Comparison of ENCODE assay signal across 26 cellular contexts in genomic region chr11:125924384-125925007, GRCh38. TPM values are rescaled to one million over a fixed set of nuclear protein-coding genes. Genes with fewer than 3 reads are reported as not detected.
A peak's percentile ranks its signal among the peaks of the same experiment; 100 is the strongest.
DNase-seq lines count a peak whose midpoint lies in the region; ATAC-seq, FAIRE-seq and TF ChIP-seq lines count a peak whose summit lies in the region.
"Had no signal": no experiment of that assay in that cellular context is flagged by ENCODE, and none has a peak within 500 bp of the region (broad histone marks: within the 10 kb centered on the region; RNA-seq: fewer than 3 reads in every experiment).

No MANE protein-coding gene starts in this region.

- H3K9me3 ChIP-seq in HepG2 (ENCODE audit: low read length) = no peaks in the 10 kb centered on the region
- H3K9me3 ChIP-seq in right lobe of liver = no peaks in the 10 kb centered on the region
- H3K9me3 ChIP-seq in upper lobe of right lung = no peaks in the 10 kb centered on the region
- H3K9me3 ChIP-seq: A549; BE2C; BLaER1 treated with 17β-estradiol and CSF1 and Interleukin-3, amounts not matched to agents 10 nM and 100 nM had no signal

- H3K9ac ChIP-seq in HepG2 (ENCODE audit: insufficient read depth, low read depth, low read length) = no peak overlapping the region
- H3K9ac ChIP-seq: BLaER1 treated with 17β-estradiol and CSF1 and Interleukin-3, amounts not matched to agents 10 nM and 100 nM had no signal

- DNase-seq in HepG2 (ENCODE audit: low spot score) (no peak), right lobe of liver (no peak), left colon (no peak), osteocyte (ENCODE audit: extremely low spot score, unreplicated experiment) (peak; percentile 73), upper lobe of right lung (peak; percentile 23), immature natural killer cell (no peak), H7 (no peak)
- no peak for DNase-seq in central memory CD4-positive, alpha-beta T cell
- DNase-seq: 8988T; ACHN; AML-193; BE2C; CD4-positive, alpha-beta T cell; CD8-positive, alpha-beta memory T cell; DMS 273 treated with DMSO at 0.1 percent for 48 hours; DMS79; EL; GDM1; HCEC 1CT had no signal

- TF ChIP-seq RAD21 in HepG2 (CRISPR knock-in tag; IDR thresholded peaks at IDR 0.05) = no peak

- H3K36me3 Mint-ChIP-seq in osteocyte (ENCODE audit: unreplicated experiment) = no peaks in the 10 kb centered on the region
- no peaks in the 10 kb centered on the region for H3K36me3 Mint-ChIP-seq in immature natural killer cell
- H3K36me3 Mint-ChIP-seq: CD14-positive monocyte; CD8-positive, alpha-beta memory T cell had no signal

- H3K27me3 ChIP-seq in HepG2 (ENCODE audit: control insufficient read depth in 1 of 2, insufficient read depth in 2 of 2, low read length in 2 of 2) = no peaks in the 10 kb centered on the region
- no peaks in the 10 kb centered on the region for H3K27me3 ChIP-seq in right lobe of liver
- H3K27me3 ChIP-seq in upper lobe of right lung = no peaks in the 10 kb centered on the region
- no peaks in the 10 kb centered on the region for H3K27me3 ChIP-seq in H7 (ENCODE audit: control insufficient read depth, insufficient read depth, low read length)
- H3K27me3 ChIP-seq: BE2C; BLaER1 treated with 17β-estradiol and CSF1 and Interleukin-3, amounts not matched to agents 10 nM and 100 nM had no signal

- H3K27me3 Mint-ChIP-seq in osteocyte (ENCODE audit: unreplicated experiment) (peaks cover 66% of the 10 kb centered on the region), immature natural killer cell (ENCODE audit: low read depth in 3 of 3) (peaks cover 0 to 14% (median 1%) of the 10 kb centered on the region in 3 donors)

- no peak overlapping the region for H3K27ac ChIP-seq in HepG2 (ENCODE audit: extremely low read length, insufficient read depth, low read length)
- peak overlapping the region in 1 of 3 donors; percentile 48 for H3K27ac ChIP-seq in right lobe of liver
- no peak overlapping the region for H3K27ac ChIP-seq in upper lobe of right lung
- H3K27ac ChIP-seq: A549; BLaER1 treated with 17β-estradiol and CSF1 and Interleukin-3, amounts not matched to agents 10 nM and 100 nM had no signal

- no peaks in the 10 kb centered on the region for H3K79me2 ChIP-seq in HepG2 (ENCODE audit: insufficient read depth, low read length)

- no peak overlapping the region for H2AFZ ChIP-seq in HepG2 (ENCODE audit: low read length)
- H2AFZ ChIP-seq: GM23338 had no signal

- TF ChIP-seq POLR2A in HepG2 (IDR thresholded peaks at IDR 0.05; ENCODE audit: insufficient read depth in 1 of 2, low read depth in 2 of 2, low read length in 2 of 2) (no peak), right lobe of liver (IDR thresholded peaks at IDR 0.05) (no peak)

- no TSS peak for BruUV-seq in HepG2 (replicated peaks; lab: Mats Ljungman, UMichigan)

- CTCF ChIA-PET in HepG2 (lab: Yijun Ruan, JAX; ENCODE audit: low intra/inter-chr PET ratio, low total read pairs) = interaction anchor here (2.2 kb wide), 1 partner anchor 137 kb away, joined by 14 read pairs; the partner anchor contains the start of gene CDON

- no peaks in the 10 kb centered on the region for H3K4me1 Mint-ChIP-seq in osteocyte (ENCODE audit: unreplicated experiment)
- H3K4me1 Mint-ChIP-seq in immature natural killer cell = no peaks in the 10 kb centered on the region
- H3K4me1 Mint-ChIP-seq: CD8-positive, alpha-beta memory T cell had no signal

- no peaks in the 10 kb centered on the region for H3K9me3 Mint-ChIP-seq in osteocyte (ENCODE audit: unreplicated experiment)
- H3K9me3 Mint-ChIP-seq in immature natural killer cell = no peaks in the 10 kb centered on the region
- H3K9me3 Mint-ChIP-seq: CD14-positive monocyte; CD4-positive, alpha-beta T cell; CD8-positive, alpha-beta memory T cell; GM23338 had no signal

- intact Hi-C loops in HepG2 (cut with micrococcal nuclease; ENCODE audit: unreplicated experiment) = loop anchor here (2.0 kb wide), 1 partner anchor 18 kb away; no protein-coding TSS in a partner anchor
- intact Hi-C loops in right lobe of liver (cut with DNase I) = loop anchor here (5.0 kb wide), 1 partner anchor 268 kb away; no protein-coding TSS in a partner anchor
- intact Hi-C loops in left colon (cut with DNase I, micrococcal nuclease) = loop anchor here in 1 of 2 donors (5.0 kb wide), 1 partner anchor 263 kb away; no protein-coding TSS in a partner anchor
- intact Hi-C loops in upper lobe of right lung (cut with DNase I) = loop anchor here (5.0 kb wide), 1 partner anchor 268 kb away; no protein-coding TSS in a partner anchor

- peak; percentile 4; the same call in 2 of the 3 replicates for ATAC-seq in HepG2
- ATAC-seq in right lobe of liver = no peak
- ATAC-seq in left colon = peak; percentile 66
- ATAC-seq in upper lobe of right lung = no peak
- ATAC-seq: A549, GM12878, GM23338 had no signal

- H3K36me3 ChIP-seq in HepG2 (replicated peaks in 1 of 2; ENCODE audit: control insufficient read depth in 1 of 2, insufficient read depth in 2 of 2, low read length in 2 of 2) = no peaks in the 10 kb centered on the region
- H3K36me3 ChIP-seq in right lobe of liver = no peaks in the 10 kb centered on the region
- no peaks in the 10 kb centered on the region for H3K36me3 ChIP-seq in upper lobe of right lung
- H3K36me3 ChIP-seq in H7 (replicated peaks; ENCODE audit: control insufficient read depth, insufficient read depth, low read length) = no peaks in the 10 kb centered on the region; the same call in 1 of the 2 replicates
- H3K36me3 ChIP-seq: BE2C; BLaER1 treated with 17β-estradiol and CSF1 and Interleukin-3, amounts not matched to agents 10 nM and 100 nM had no signal

- in situ Hi-C loops in HepG2 (cut with HindIII; ENCODE audit: extremely low pct_ligation_motif_present, low pct_unique_long_range_greater_than_20kb) = loop anchor here (5.0 kb wide), 1 partner anchor 263 kb away; no protein-coding TSS in a partner anchor

- FAIRE-seq in HepG2 (lab: Jason Lieb, UNC) = no peak
- FAIRE-seq: A549, D721Med, GM12878 had no signal

- TF ChIP-seq CTCF in HepG2 (CRISPR knock-in tag; IDR thresholded peaks at IDR 0.05) (no peak), right lobe of liver (IDR thresholded peaks at IDR 0.05) (no peak), osteocyte (IDR thresholded peaks at IDR 0.05) (no peak), upper lobe of right lung (IDR thresholded peaks at IDR 0.05) (no peak)

- 74% methylated on average over 9 of the region's 9 CpGs for WGBS in HepG2 (ENCODE audit: low lambda C conversion rate)
- 71% methylated on average over 1 of the region's 9 CpGs for WGBS in right lobe of liver (ENCODE audit: insufficient coverage, low coverage, low lambda C conversion rate, missing lambda C conversion rate)

- peak overlapping the region; percentile 67 for H3K4me2 ChIP-seq in HepG2 (ENCODE audit: low read depth, low read length)
- H3K4me2 ChIP-seq: A549; BLaER1 treated with 17β-estradiol and CSF1 and Interleukin-3, amounts not matched to agents 10 nM and 100 nM; GM23338 had no signal

- H3K4me3 ChIP-seq in HepG2 (replicated peaks in 1 of 3; ENCODE audit: insufficient read depth in 1 of 3, low read depth in 2 of 3, low read length in 3 of 3) (peak overlapping the region in 2 of 3 experiments; percentile 15 to 36; a peak in 2 of 6 replicates), right lobe of liver (no peak overlapping the region), upper lobe of right lung (no peak overlapping the region), H7 (ENCODE audit: insufficient read depth, low read depth, low read length) (no peak overlapping the region)
- H3K4me3 ChIP-seq: A549; BLaER1 treated with 17β-estradiol and CSF1 and Interleukin-3, amounts not matched to agents 10 nM and 100 nM; GM12878; GM23338 had no signal

- POLR2A ChIA-PET in HepG2 (lab: Yijun Ruan, JAX) = interaction anchor here (0.9 to 1.8 kb wide), 6 partner anchors 37 to 380 kb away, joined by 3 to 8 read pairs (median 4); partner anchors contain the start of genes DCPS and HYLS1

- no peak overlapping the region for H3K27ac Mint-ChIP-seq in osteocyte (ENCODE audit: unreplicated experiment)
- peak overlapping the region in 1 of 6 donors; percentile 16 for H3K27ac Mint-ChIP-seq in immature natural killer cell
- H3K27ac Mint-ChIP-seq: CD14-positive monocyte; CD4-positive, alpha-beta T cell had no signal

- H3K4me1 ChIP-seq in HepG2 (ENCODE audit: insufficient read depth, low read length) (peaks cover 63% of the 10 kb centered on the region), right lobe of liver (peaks cover 0 to 14% (median 0%) of the 10 kb centered on the region in 4 donors), upper lobe of right lung (no peaks in the 10 kb centered on the region)
- H3K4me1 ChIP-seq: A549 had no signal

- H3K4me3 Mint-ChIP-seq in osteocyte (ENCODE audit: unreplicated experiment) (no peak overlapping the region), immature natural killer cell (no peak overlapping the region)
- H3K4me3 Mint-ChIP-seq: CD14-positive monocyte; CD4-positive, alpha-beta T cell; CD8-positive, alpha-beta memory T cell; GM23338 had no signal

- no peaks in the 10 kb centered on the region for H4K20me1 ChIP-seq in HepG2 (ENCODE audit: insufficient read depth, low read length)
- H4K20me1 ChIP-seq: BLaER1 treated with 17β-estradiol and CSF1 and Interleukin-3, amounts not matched to agents 10 nM and 100 nM had no signal

- TF ChIP-seq EP300 in HepG2 (IDR thresholded peaks at IDR 0.05; ENCODE audit: low read depth in 2 of 2, low read length in 2 of 2) (no peak), HepG2 (CRISPR knock-in tag; IDR thresholded peaks at IDR 0.05; ENCODE audit: borderline replicate concordance) (no peak)

RNA-seq across cellular contexts. Expression of gene DDX25, which starts 20.2 kb away (rescaled TPM):
- total RNA-seq in HepG2 (2016; rRNA removed; fragmentation: Illumina TruSeq; extraction: Trizol) (0.11 and 0.29 TPM in 2 replicates), right lobe of liver (under 1 TPM in 4 of 6 experiments, not detected in 2; 0.17 to 0.28 (median 0.21) TPM), left colon (under 1 TPM; 0.20 to 0.27 TPM), osteocyte (not detected in 2 replicates), upper lobe of right lung (0.46 TPM)
- 0.71 TPM in 2 replicates for total RNA-seq in HepG2 (2016; cell fraction: cytosol; rRNA removed; fragmentation: Illumina TruSeq; extraction: Trizol; ENCODE audit: low read depth)
- total RNA-seq in HepG2 (2016; cell fraction: insoluble cytoplasmic fraction; rRNA removed; fragmentation: Illumina TruSeq; extraction: Trizol) = 0.24 TPM in 1 of 2 replicates, not detected in the other
- 0.37 and 0.38 TPM in 2 replicates for total RNA-seq in HepG2 (2016; cell fraction: membrane; rRNA removed; fragmentation: Illumina TruSeq; extraction: Trizol)
- not detected in 2 replicates for total RNA-seq in HepG2 (2016; cell fraction: nucleus; rRNA removed; fragmentation: Illumina TruSeq; extraction: Trizol)
- polyA plus RNA-seq in HepG2 (2011; rRNA removed) (0.13 and 0.17 TPM in 2 replicates), immature natural killer cell (not detected)
- polyA plus RNA-seq in HepG2 (2011; cell fraction: cytosol; rRNA removed) = 0.09 and 0.12 TPM in 2 replicates
- polyA plus RNA-seq in HepG2 (2011; cell fraction: nucleus; rRNA removed) = 0.14 and 0.24 TPM in 2 replicates
- 0.17 and 0.40 TPM in 2 replicates for polyA plus RNA-seq in HepG2 (2012)
- 0.60 and 0.75 TPM in 2 replicates for polyA plus RNA-seq in HepG2 (2016; cell fraction: cytosol; fragmentation: Illumina TruSeq; extraction: Trizol; ENCODE audit: low read depth)
- polyA plus RNA-seq in HepG2 (2016; cell fraction: insoluble cytoplasmic fraction; fragmentation: Illumina TruSeq; extraction: Trizol; ENCODE audit: low read depth) = 0.40 and 0.72 TPM in 2 replicates
- 0.23 and 0.99 TPM in 2 replicates for polyA plus RNA-seq in HepG2 (2016; cell fraction: membrane; fragmentation: Illumina TruSeq; extraction: Trizol; ENCODE audit: low read depth)
- polyA plus RNA-seq in HepG2 (2016; cell fraction: nucleus; fragmentation: Illumina TruSeq; extraction: Trizol; ENCODE audit: insufficient read depth, low read depth) = 0.93 TPM in 1 of 2 replicates, not detected in the other
- 0.04 TPM in 1 of 2 replicates, not detected in the other for polyA minus RNA-seq in HepG2 (2011; rRNA and poly(A)+ RNA removed; ENCODE audit: low replicate concordance)
- not detected in 2 replicates for polyA minus RNA-seq in HepG2 (2011; cell fraction: cytosol; rRNA and poly(A)+ RNA removed)
- polyA minus RNA-seq in HepG2 (2011; cell fraction: nucleus; rRNA and poly(A)+ RNA removed) = 0.13 and 0.50 TPM in 2 replicates
- 6.7 and 8.5 TPM in 2 replicates for total RNA-seq in H7 (2014; rRNA removed; shearing (Covaris generic))
- total RNA-seq: CD4-positive, alpha-beta T cell; GM12878; H4 had no signal
- polyA plus RNA-seq: CD14-positive monocyte; CD8-positive, alpha-beta memory T cell had no signal

RNA-seq across cellular contexts. Expression of gene VSIG10L2, which starts 21.3 kb away (rescaled TPM):
- total RNA-seq in HepG2 (2016; rRNA removed; fragmentation: Illumina TruSeq; extraction: Trizol) (not detected in 2 replicates), right lobe of liver (under 1 TPM in 1 of 6 experiments, not detected in 5; 0.06 TPM), left colon (not detected), osteocyte (not detected in 2 replicates), upper lobe of right lung (not detected)
- total RNA-seq in HepG2 (2016; cell fraction: cytosol; rRNA removed; fragmentation: Illumina TruSeq; extraction: Trizol; ENCODE audit: low read depth) = not detected in 2 replicates
- total RNA-seq in HepG2 (2016; cell fraction: insoluble cytoplasmic fraction; rRNA removed; fragmentation: Illumina TruSeq; extraction: Trizol) = 0.04 TPM in 1 of 2 replicates, not detected in the other
- total RNA-seq in HepG2 (2016; cell fraction: membrane; rRNA removed; fragmentation: Illumina TruSeq; extraction: Trizol) = not detected in 2 replicates
- total RNA-seq in HepG2 (2016; cell fraction: nucleus; rRNA removed; fragmentation: Illumina TruSeq; extraction: Trizol) = not detected in 2 replicates
- polyA plus RNA-seq in HepG2 (2011; rRNA removed) (0.13 and 0.21 TPM in 2 replicates), immature natural killer cell (not detected)
- 0.04 and 0.05 TPM in 2 replicates for polyA plus RNA-seq in HepG2 (2011; cell fraction: cytosol; rRNA removed)
- 0.16 and 0.27 TPM in 2 replicates for polyA plus RNA-seq in HepG2 (2011; cell fraction: nucleus; rRNA removed)
- polyA plus RNA-seq in HepG2 (2012) = 0.07 TPM in 1 of 2 replicates, not detected in the other
- not detected in 2 replicates for polyA plus RNA-seq in HepG2 (2016; cell fraction: cytosol; fragmentation: Illumina TruSeq; extraction: Trizol; ENCODE audit: low read depth)
- not detected in 2 replicates for polyA plus RNA-seq in HepG2 (2016; cell fraction: insoluble cytoplasmic fraction; fragmentation: Illumina TruSeq; extraction: Trizol; ENCODE audit: low read depth)
- polyA plus RNA-seq in HepG2 (2016; cell fraction: membrane; fragmentation: Illumina TruSeq; extraction: Trizol; ENCODE audit: low read depth) = not detected in 2 replicates
- not detected in 2 replicates for polyA plus RNA-seq in HepG2 (2016; cell fraction: nucleus; fragmentation: Illumina TruSeq; extraction: Trizol; ENCODE audit: insufficient read depth, low read depth)
- polyA minus RNA-seq in HepG2 (2011; rRNA and poly(A)+ RNA removed; ENCODE audit: low replicate concordance) = 0.04 TPM in 1 of 2 replicates, not detected in the other
- polyA minus RNA-seq in HepG2 (2011; cell fraction: cytosol; rRNA and poly(A)+ RNA removed) = not detected in 2 replicates
- 0.13 TPM in 1 of 2 replicates, not detected in the other for polyA minus RNA-seq in HepG2 (2011; cell fraction: nucleus; rRNA and poly(A)+ RNA removed)
- total RNA-seq in H7 (2014; rRNA removed; shearing (Covaris generic)) = not detected in 2 replicates
- total RNA-seq: CD4-positive, alpha-beta T cell; CD8-positive, alpha-beta memory T cell; GM12878; GM23338; H4 had no signal
- polyA plus RNA-seq: A549; CD14-positive monocyte; CD8-positive, alpha-beta memory T cell had no signal

RNA-seq across cellular contexts. Expression of gene PUS3, which starts 21.5 kb away (rescaled TPM):
- total RNA-seq in HepG2 (2016; rRNA removed; fragmentation: Illumina TruSeq; extraction: Trizol) = 18.2 and 22.9 TPM in 2 replicates
- total RNA-seq in HepG2 (2016; cell fraction: cytosol; rRNA removed; fragmentation: Illumina TruSeq; extraction: Trizol; ENCODE audit: low read depth) = 5.5 and 5.9 TPM in 2 replicates
- 16.9 and 22.4 TPM in 2 replicates for total RNA-seq in HepG2 (2016; cell fraction: insoluble cytoplasmic fraction; rRNA removed; fragmentation: Illumina TruSeq; extraction: Trizol)
- total RNA-seq in HepG2 (2016; cell fraction: membrane; rRNA removed; fragmentation: Illumina TruSeq; extraction: Trizol) = 9.5 and 12.0 TPM in 2 replicates
- 9.6 and 10.8 TPM in 2 replicates for total RNA-seq in HepG2 (2016; cell fraction: nucleus; rRNA removed; fragmentation: Illumina TruSeq; extraction: Trizol)
- 4.7 and 6.0 TPM in 2 replicates for polyA plus RNA-seq in HepG2 (2011; rRNA removed)
- 4.2 and 6.7 TPM in 2 replicates for polyA plus RNA-seq in HepG2 (2011; cell fraction: cytosol; rRNA removed)
- polyA plus RNA-seq in HepG2 (2011; cell fraction: nucleus; rRNA removed) = 1.8 and 2.4 TPM in 2 replicates
- polyA plus RNA-seq in HepG2 (2012) = 13.1 and 13.6 TPM in 2 replicates
- 4.8 and 5.5 TPM in 2 replicates for polyA plus RNA-seq in HepG2 (2016; cell fraction: cytosol; fragmentation: Illumina TruSeq; extraction: Trizol; ENCODE audit: low read depth)
- 21.1 and 26.9 TPM in 2 replicates for polyA plus RNA-seq in HepG2 (2016; cell fraction: insoluble cytoplasmic fraction; fragmentation: Illumina TruSeq; extraction: Trizol; ENCODE audit: low read depth)
- polyA plus RNA-seq in HepG2 (2016; cell fraction: membrane; fragmentation: Illumina TruSeq; extraction: Trizol; ENCODE audit: low read depth) = 6.2 and 11.5 TPM in 2 replicates
- 15.5 and 21.5 TPM in 2 replicates for polyA plus RNA-seq in HepG2 (2016; cell fraction: nucleus; fragmentation: Illumina TruSeq; extraction: Trizol; ENCODE audit: insufficient read depth, low read depth)
- polyA minus RNA-seq in HepG2 (2011; rRNA and poly(A)+ RNA removed; ENCODE audit: low replicate concordance) = 4.6 and 6.9 TPM in 2 replicates
- 8.4 and 9.7 TPM in 2 replicates for polyA minus RNA-seq in HepG2 (2011; cell fraction: cytosol; rRNA and poly(A)+ RNA removed)
- 4.8 and 6.1 TPM in 2 replicates for polyA minus RNA-seq in HepG2 (2011; cell fraction: nucleus; rRNA and poly(A)+ RNA removed)
- total RNA-seq in right lobe of liver = 10 to 100 TPM; 11.8 to 24.7 (median 17.4) TPM
- 1 to 10 TPM; 4.7 to 7.5 TPM for total RNA-seq in left colon
- 10.5 and 14.6 TPM in 2 replicates for total RNA-seq in osteocyte
- total RNA-seq in upper lobe of right lung = 11.1 TPM
- 10 to 100 TPM in 2 of 3 donors, 1 to 10 TPM in 1; 5.5 to 17.3 (median 10.0) TPM for polyA plus RNA-seq in immature natural killer cell
- 12.7 and 19.0 TPM in 2 replicates for total RNA-seq in H7 (2014; rRNA removed; shearing (Covaris generic))

RNA-seq across cellular contexts. Expression of gene HYLS1, which starts 37.0 kb away (rescaled TPM):
- total RNA-seq in HepG2 (2016; rRNA removed; fragmentation: Illumina TruSeq; extraction: Trizol) = 3.8 and 5.6 TPM in 2 replicates
- total RNA-seq in HepG2 (2016; cell fraction: cytosol; rRNA removed; fragmentation: Illumina TruSeq; extraction: Trizol; ENCODE audit: low read depth) = 1.1 and 1.3 TPM in 2 replicates
- 3.8 and 5.5 TPM in 2 replicates for total RNA-seq in HepG2 (2016; cell fraction: insoluble cytoplasmic fraction; rRNA removed; fragmentation: Illumina TruSeq; extraction: Trizol)
- 2.0 and 2.2 TPM in 2 replicates for total RNA-seq in HepG2 (2016; cell fraction: membrane; rRNA removed; fragmentation: Illumina TruSeq; extraction: Trizol)
- total RNA-seq in HepG2 (2016; cell fraction: nucleus; rRNA removed; fragmentation: Illumina TruSeq; extraction: Trizol) = 2.1 and 2.5 TPM in 2 replicates
- polyA plus RNA-seq in HepG2 (2011; rRNA removed) = 1.1 and 1.3 TPM in 2 replicates
- polyA plus RNA-seq in HepG2 (2011; cell fraction: cytosol; rRNA removed) = 0.62 and 0.85 TPM in 2 replicates
- 0.47 and 0.52 TPM in 2 replicates for polyA plus RNA-seq in HepG2 (2011; cell fraction: nucleus; rRNA removed)
- 1.3 and 1.4 TPM in 2 replicates for polyA plus RNA-seq in HepG2 (2012)
- 0.41 and 0.57 TPM in 2 replicates for polyA plus RNA-seq in HepG2 (2016; cell fraction: cytosol; fragmentation: Illumina TruSeq; extraction: Trizol; ENCODE audit: low read depth)
- 4.5 and 6.0 TPM in 2 replicates for polyA plus RNA-seq in HepG2 (2016; cell fraction: insoluble cytoplasmic fraction; fragmentation: Illumina TruSeq; extraction: Trizol; ENCODE audit: low read depth)
- 0.76 and 0.81 TPM in 2 replicates for polyA plus RNA-seq in HepG2 (2016; cell fraction: membrane; fragmentation: Illumina TruSeq; extraction: Trizol; ENCODE audit: low read depth)
- 2.4 and 2.9 TPM in 2 replicates for polyA plus RNA-seq in HepG2 (2016; cell fraction: nucleus; fragmentation: Illumina TruSeq; extraction: Trizol; ENCODE audit: insufficient read depth, low read depth)
- polyA minus RNA-seq in HepG2 (2011; rRNA and poly(A)+ RNA removed; ENCODE audit: low replicate concordance) = 0.50 TPM in 1 of 2 replicates, not detected in the other
- polyA minus RNA-seq in HepG2 (2011; cell fraction: cytosol; rRNA and poly(A)+ RNA removed) = 0.44 TPM in 1 of 2 replicates, not detected in the other
- 0.90 and 1.5 TPM in 2 replicates for polyA minus RNA-seq in HepG2 (2011; cell fraction: nucleus; rRNA and poly(A)+ RNA removed)
- 1 to 10 TPM; 1.7 to 3.5 (median 3.2) TPM for total RNA-seq in right lobe of liver
- total RNA-seq in left colon = 1 to 10 TPM; 4.9 to 5.1 TPM
- 4.5 and 5.1 TPM in 2 replicates for total RNA-seq in osteocyte
- total RNA-seq in upper lobe of right lung = 3.2 TPM
- 10 to 100 TPM in 1 of 3 donors, 1 to 10 TPM in 2; 6.2 to 11.5 (median 7.7) TPM for polyA plus RNA-seq in immature natural killer cell
- total RNA-seq in H7 (2014; rRNA removed; shearing (Covaris generic)) = 7.9 and 11.5 TPM in 2 replicates

Comparison
In these comparisons a context has a peak if more than half of its experiments do, and no peak if none do; other contexts are left out.
1. ATAC-seq: peak in HepG2 (single experiment) and left colon (single experiment); none in right lobe of liver (0 of 4) and upper lobe of right lung (single experiment).
2. H3K4me3 ChIP-seq: peak in HepG2 (2 of 3); none in right lobe of liver (0 of 3), upper lobe of right lung (single experiment) and H7 (single experiment).
3. DNase-seq: peak in osteocyte (single experiment) and upper lobe of right lung (single experiment); none in HepG2 (single experiment), right lobe of liver (0 of 3), left colon (0 of 2), central memory CD4-positive, alpha-beta T cell (single experiment), immature natural killer cell (0 of 3) and H7 (single experiment).